Comparison of ENCODE assay signal across 1 cellular context in the genomic region with DNA sequence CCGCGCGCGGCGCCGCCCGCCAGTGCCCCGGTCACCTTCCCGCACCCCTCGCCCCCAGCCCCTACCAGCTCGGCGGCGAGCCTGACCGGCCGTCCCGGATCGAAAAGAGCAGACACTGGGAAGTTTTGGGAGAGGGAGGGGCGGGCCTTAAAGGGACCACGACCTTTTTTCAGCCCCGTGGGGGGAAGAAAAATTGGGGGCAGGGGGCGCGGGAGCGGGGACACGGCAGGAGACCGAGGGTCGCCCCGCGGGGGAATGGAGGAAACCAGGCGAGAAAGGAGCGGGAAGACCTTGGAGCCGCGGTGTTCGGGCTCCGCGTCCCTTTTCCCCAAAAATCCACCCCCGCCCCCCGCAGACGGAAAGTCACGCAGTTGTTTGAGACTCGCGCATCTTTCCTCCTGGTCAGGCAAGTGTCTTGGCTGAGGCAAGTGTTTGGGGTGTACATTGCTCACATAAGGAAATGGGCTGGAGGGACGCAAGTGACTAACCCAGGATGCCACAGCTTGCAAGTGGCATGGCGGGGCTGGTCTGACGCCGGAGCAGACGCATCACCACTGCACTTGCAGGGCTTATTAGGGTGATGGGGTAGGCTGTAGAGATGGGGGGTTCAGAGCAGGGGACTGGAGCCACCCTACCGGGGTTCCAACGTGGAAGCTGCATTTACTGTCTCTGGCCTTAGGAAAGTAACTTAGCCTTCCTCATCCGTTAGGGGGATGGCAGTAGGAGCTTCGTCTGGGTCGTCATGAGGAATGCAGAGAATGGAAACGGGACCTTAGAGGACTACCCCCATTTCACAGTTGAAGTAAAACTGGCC.
TF ChIP-seq lines count a peak whose summit lies in the region.

No MANE protein-coding gene starts in this region.

TF ChIP-seq in HepG2, 621 proteins besides CTCF, POLR2A, EP300 and RAD21 (continued from another document and continues in another):
- TF ChIP-seq, protein P1, sequence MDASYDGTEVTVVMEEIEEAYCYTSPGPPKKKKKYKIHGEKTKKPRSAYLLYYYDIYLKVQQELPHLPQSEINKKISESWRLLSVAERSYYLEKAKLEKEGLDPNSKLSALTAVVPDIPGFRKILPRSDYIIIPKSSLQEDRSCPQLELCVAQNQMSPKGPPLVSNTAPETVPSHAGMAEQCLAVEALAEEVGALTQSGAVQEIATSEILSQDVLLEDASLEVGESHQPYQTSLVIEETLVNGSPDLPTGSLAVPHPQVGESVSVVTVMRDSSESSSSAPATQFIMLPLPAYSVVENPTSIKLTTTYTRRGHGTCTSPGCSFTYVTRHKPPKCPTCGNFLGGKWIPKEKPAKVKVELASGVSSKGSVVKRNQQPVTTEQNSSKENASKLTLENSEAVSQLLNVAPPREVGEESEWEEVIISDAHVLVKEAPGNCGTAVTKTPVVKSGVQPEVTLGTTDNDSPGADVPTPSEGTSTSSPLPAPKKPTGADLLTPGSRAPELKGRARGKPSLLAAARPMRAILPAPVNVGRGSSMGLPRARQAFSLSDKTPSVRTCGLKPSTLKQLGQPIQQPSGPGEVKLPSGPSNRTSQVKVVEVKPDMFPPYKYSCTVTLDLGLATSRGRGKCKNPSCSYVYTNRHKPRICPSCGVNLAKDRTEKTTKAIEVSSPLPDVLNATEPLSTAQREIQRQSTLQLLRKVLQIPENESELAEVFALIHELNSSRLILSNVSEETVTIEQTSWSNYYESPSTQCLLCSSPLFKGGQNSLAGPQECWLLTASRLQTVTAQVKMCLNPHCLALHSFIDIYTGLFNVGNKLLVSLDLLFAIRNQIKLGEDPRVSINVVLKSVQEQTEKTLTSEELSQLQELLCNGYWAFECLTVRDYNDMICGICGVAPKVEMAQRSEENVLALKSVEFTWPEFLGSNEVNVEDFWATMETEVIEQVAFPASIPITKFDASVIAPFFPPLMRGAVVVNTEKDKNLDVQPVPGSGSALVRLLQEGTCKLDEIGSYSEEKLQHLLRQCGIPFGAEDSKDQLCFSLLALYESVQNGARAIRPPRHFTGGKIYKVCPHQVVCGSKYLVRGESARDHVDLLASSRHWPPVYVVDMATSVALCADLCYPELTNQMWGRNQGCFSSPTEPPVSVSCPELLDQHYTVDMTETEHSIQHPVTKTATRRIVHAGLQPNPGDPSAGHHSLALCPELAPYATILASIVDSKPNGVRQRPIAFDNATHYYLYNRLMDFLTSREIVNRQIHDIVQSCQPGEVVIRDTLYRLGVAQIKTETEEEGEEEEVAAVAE (CRISPR knock-in tag; IDR thresholded peaks at IDR 0.05; ENCODE audit: borderline replicate concordance): 0 out of 2 replicates have a peak, but pooled peaks have one; percentile 34
- TF ChIP-seq HOXD1 (CRISPR knock-in tag; IDR thresholded peaks at IDR 0.05): no peak
- TF ChIP-seq MTF1 (CRISPR knock-in tag; IDR thresholded peaks at IDR 0.05): no peak
- TF ChIP-seq, protein P2, sequence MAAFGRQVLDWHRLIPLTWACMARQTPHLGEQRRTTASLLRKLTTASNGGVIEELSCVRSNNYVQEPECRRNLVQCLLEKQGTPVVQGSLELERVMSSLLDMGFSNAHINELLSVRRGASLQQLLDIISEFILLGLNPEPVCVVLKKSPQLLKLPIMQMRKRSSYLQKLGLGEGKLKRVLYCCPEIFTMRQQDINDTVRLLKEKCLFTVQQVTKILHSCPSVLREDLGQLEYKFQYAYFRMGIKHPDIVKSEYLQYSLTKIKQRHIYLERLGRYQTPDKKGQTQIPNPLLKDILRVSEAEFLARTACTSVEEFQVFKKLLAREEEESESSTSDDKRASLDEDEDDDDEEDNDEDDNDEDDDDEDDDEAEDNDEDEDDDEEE (CRISPR knock-in tag; IDR thresholded peaks at IDR 0.05): no peak; the same call in 1 of the 2 replicates
- no peak for TF ChIP-seq ZKSCAN5 (CRISPR knock-in tag; IDR thresholded peaks at IDR 0.05)
- 0 out of 2 replicates have a peak, but pooled peaks have one; percentile 56 for TF ChIP-seq MED13 (CRISPR knock-in tag; IDR thresholded peaks at IDR 0.05)
- no peak for TF ChIP-seq POLR2AphosphoS2 (IDR thresholded peaks at IDR 0.05; ENCODE audit: low read depth, low read length)
- peak; percentile 31; the same call in 1 of the 2 replicates for TF ChIP-seq BRD4 (CRISPR knock-in tag; IDR thresholded peaks at IDR 0.05)
- TF ChIP-seq, protein P3, sequence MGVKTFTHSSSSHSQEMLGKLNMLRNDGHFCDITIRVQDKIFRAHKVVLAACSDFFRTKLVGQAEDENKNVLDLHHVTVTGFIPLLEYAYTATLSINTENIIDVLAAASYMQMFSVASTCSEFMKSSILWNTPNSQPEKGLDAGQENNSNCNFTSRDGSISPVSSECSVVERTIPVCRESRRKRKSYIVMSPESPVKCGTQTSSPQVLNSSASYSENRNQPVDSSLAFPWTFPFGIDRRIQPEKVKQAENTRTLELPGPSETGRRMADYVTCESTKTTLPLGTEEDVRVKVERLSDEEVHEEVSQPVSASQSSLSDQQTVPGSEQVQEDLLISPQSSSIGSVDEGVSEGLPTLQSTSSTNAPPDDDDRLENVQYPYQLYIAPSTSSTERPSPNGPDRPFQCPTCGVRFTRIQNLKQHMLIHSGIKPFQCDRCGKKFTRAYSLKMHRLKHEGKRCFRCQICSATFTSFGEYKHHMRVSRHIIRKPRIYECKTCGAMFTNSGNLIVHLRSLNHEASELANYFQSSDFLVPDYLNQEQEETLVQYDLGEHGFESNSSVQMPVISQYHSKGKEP (CRISPR knock-in tag; IDR thresholded peaks at IDR 0.05): no peak
- TF ChIP-seq ZNF232 (CRISPR knock-in tag; IDR thresholded peaks at IDR 0.05; ENCODE audit: borderline replicate concordance): 0 out of 2 replicates have a peak, but pooled peaks have one; percentile 33
- 0 out of 2 replicates have a peak, but pooled peaks have one; percentile 9 for TF ChIP-seq KAT8 (CRISPR knock-in tag; IDR thresholded peaks at IDR 0.05)
- peak; percentile 33; the same call in 1 of the 2 replicates for TF ChIP-seq ZNF777 (CRISPR knock-in tag; IDR thresholded peaks at IDR 0.05)
- no peak for TF ChIP-seq ZNF773 (CRISPR knock-in tag; IDR thresholded peaks at IDR 0.05; ENCODE audit: borderline replicate concordance)
- TF ChIP-seq, protein P4, sequence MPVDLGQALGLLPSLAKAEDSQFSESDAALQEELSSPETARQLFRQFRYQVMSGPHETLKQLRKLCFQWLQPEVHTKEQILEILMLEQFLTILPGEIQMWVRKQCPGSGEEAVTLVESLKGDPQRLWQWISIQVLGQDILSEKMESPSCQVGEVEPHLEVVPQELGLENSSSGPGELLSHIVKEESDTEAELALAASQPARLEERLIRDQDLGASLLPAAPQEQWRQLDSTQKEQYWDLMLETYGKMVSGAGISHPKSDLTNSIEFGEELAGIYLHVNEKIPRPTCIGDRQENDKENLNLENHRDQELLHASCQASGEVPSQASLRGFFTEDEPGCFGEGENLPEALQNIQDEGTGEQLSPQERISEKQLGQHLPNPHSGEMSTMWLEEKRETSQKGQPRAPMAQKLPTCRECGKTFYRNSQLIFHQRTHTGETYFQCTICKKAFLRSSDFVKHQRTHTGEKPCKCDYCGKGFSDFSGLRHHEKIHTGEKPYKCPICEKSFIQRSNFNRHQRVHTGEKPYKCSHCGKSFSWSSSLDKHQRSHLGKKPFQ (CRISPR knock-in tag; IDR thresholded peaks at IDR 0.05; ENCODE audit: insufficient replicate concordance): peak; percentile 12
- 0 out of 2 replicates have a peak, but pooled peaks have one; percentile 42 for TF ChIP-seq ZNF256 (CRISPR knock-in tag; conservative IDR thresholded peaks at IDR 0.05)
- no peak for TF ChIP-seq KLF9 (CRISPR knock-in tag; IDR thresholded peaks at IDR 0.05; ENCODE audit: low read depth)
- peak; percentile 35 for TF ChIP-seq PHF8 (CRISPR knock-in tag; IDR thresholded peaks at IDR 0.05)
- TF ChIP-seq ARNTL (CRISPR knock-in tag; IDR thresholded peaks at IDR 0.05): 0 out of 2 replicates have a peak, but pooled peaks have one; percentile 48
- TF ChIP-seq PLRG1 (conservative IDR thresholded peaks at IDR 0.05): no peak
- TF ChIP-seq SAP130 (CRISPR knock-in tag; IDR thresholded peaks at IDR 0.05; ENCODE audit: low read depth): no peak; the same call in 1 of the 2 replicates
- TF ChIP-seq ZNF816 (CRISPR knock-in tag; IDR thresholded peaks at IDR 0.05; ENCODE audit: borderline replicate concordance): no peak
- TF ChIP-seq TEAD3 (CRISPR knock-in tag; optimal IDR thresholded peaks at IDR 0.05; ENCODE audit: borderline replicate concordance): peak; percentile 31
- no peak for TF ChIP-seq CREB1 (IDR thresholded peaks at IDR 0.05)
- TF ChIP-seq CREB1 (CRISPR knock-in tag; IDR thresholded peaks at IDR 0.05): no peak
- 0 out of 2 replicates have a peak, but pooled peaks have one; percentile 31 for TF ChIP-seq MIER2 (CRISPR knock-in tag; IDR thresholded peaks at IDR 0.05)
- TF ChIP-seq REXO4 (CRISPR knock-in tag; IDR thresholded peaks at IDR 0.05; ENCODE audit: borderline replicate concordance): no peak
- TF ChIP-seq CHD2 (IDR thresholded peaks at IDR 0.05; ENCODE audit: low read depth, low read length): no peak
- TF ChIP-seq POLR2G (IDR thresholded peaks at IDR 0.05; ENCODE audit: low read depth, low read length): peak; percentile 54
- no peak for TF ChIP-seq DNMT1 (CRISPR knock-in tag; IDR thresholded peaks at IDR 0.05)
- TF ChIP-seq SPEN (CRISPR knock-in tag; IDR thresholded peaks at IDR 0.05; ENCODE audit: low read depth): no peak
- no peak for TF ChIP-seq ARID2 (CRISPR knock-in tag; IDR thresholded peaks at IDR 0.05; ENCODE audit: borderline replicate concordance)
- no peak for TF ChIP-seq LCORL (IDR thresholded peaks at IDR 0.05)
- peak; percentile 58; the same call in 1 of the 2 replicates for TF ChIP-seq LCORL (CRISPR knock-in tag; IDR thresholded peaks at IDR 0.05)
- TF ChIP-seq JUN (CRISPR knock-in tag; IDR thresholded peaks at IDR 0.05): no peak
- TF ChIP-seq, protein P5, sequence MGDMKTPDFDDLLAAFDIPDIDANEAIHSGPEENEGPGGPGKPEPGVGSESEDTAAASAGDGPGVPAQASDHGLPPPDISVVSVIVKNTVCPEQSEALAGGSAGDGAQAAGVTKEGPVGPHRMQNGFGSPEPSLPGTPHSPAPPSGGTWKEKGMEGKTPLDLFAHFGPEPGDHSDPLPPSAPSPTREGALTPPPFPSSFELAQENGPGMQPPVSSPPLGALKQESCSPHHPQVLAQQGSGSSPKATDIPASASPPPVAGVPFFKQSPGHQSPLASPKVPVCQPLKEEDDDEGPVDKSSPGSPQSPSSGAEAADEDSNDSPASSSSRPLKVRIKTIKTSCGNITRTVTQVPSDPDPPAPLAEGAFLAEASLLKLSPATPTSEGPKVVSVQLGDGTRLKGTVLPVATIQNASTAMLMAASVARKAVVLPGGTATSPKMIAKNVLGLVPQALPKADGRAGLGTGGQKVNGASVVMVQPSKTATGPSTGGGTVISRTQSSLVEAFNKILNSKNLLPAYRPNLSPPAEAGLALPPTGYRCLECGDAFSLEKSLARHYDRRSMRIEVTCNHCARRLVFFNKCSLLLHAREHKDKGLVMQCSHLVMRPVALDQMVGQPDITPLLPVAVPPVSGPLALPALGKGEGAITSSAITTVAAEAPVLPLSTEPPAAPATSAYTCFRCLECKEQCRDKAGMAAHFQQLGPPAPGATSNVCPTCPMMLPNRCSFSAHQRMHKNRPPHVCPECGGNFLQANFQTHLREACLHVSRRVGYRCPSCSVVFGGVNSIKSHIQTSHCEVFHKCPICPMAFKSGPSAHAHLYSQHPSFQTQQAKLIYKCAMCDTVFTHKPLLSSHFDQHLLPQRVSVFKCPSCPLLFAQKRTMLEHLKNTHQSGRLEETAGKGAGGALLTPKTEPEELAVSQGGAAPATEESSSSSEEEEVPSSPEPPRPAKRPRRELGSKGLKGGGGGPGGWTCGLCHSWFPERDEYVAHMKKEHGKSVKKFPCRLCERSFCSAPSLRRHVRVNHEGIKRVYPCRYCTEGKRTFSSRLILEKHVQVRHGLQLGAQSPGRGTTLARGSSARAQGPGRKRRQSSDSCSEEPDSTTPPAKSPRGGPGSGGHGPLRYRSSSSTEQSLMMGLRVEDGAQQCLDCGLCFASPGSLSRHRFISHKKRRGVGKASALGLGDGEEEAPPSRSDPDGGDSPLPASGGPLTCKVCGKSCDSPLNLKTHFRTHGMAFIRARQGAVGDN (CRISPR knock-in tag; IDR thresholded peaks at IDR 0.05): peak; percentile 31; the same call in 1 of the 2 replicates
- peak; percentile 26; the same call in 1 of the 2 replicates for TF ChIP-seq KDM5A (IDR thresholded peaks at IDR 0.05; ENCODE audit: borderline replicate concordance, low read length)
- TF ChIP-seq, protein P6, sequence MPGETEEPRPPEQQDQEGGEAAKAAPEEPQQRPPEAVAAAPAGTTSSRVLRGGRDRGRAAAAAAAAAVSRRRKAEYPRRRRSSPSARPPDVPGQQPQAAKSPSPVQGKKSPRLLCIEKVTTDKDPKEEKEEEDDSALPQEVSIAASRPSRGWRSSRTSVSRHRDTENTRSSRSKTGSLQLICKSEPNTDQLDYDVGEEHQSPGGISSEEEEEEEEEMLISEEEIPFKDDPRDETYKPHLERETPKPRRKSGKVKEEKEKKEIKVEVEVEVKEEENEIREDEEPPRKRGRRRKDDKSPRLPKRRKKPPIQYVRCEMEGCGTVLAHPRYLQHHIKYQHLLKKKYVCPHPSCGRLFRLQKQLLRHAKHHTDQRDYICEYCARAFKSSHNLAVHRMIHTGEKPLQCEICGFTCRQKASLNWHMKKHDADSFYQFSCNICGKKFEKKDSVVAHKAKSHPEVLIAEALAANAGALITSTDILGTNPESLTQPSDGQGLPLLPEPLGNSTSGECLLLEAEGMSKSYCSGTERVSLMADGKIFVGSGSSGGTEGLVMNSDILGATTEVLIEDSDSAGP (CRISPR knock-in tag; IDR thresholded peaks at IDR 0.05; ENCODE audit: borderline replicate concordance): peak; percentile 99
- TF ChIP-seq, protein P7, sequence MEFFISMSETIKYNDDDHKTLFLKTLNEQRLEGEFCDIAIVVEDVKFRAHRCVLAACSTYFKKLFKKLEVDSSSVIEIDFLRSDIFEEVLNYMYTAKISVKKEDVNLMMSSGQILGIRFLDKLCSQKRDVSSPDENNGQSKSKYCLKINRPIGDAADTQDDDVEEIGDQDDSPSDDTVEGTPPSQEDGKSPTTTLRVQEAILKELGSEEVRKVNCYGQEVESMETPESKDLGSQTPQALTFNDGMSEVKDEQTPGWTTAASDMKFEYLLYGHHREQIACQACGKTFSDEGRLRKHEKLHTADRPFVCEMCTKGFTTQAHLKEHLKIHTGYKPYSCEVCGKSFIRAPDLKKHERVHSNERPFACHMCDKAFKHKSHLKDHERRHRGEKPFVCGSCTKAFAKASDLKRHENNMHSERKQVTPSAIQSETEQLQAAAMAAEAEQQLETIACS (CRISPR knock-in tag; IDR thresholded peaks at IDR 0.05): no peak; the same call in 1 of the 2 replicates
- TF ChIP-seq, protein P8, sequence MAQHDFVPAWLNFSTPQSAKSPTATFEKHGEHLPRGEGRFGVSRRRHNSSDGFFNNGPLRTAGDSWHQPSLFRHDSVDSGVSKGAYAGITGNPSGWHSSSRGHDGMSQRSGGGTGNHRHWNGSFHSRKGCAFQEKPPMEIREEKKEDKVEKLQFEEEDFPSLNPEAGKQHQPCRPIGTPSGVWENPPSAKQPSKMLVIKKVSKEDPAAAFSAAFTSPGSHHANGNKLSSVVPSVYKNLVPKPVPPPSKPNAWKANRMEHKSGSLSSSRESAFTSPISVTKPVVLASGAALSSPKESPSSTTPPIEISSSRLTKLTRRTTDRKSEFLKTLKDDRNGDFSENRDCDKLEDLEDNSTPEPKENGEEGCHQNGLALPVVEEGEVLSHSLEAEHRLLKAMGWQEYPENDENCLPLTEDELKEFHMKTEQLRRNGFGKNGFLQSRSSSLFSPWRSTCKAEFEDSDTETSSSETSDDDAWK (CRISPR knock-in tag; IDR thresholded peaks at IDR 0.05): no peak
- TF ChIP-seq FLYWCH1 (CRISPR knock-in tag; IDR thresholded peaks at IDR 0.05): no peak
- no peak for TF ChIP-seq ELF3 (CRISPR knock-in tag; IDR thresholded peaks at IDR 0.05)
- no peak for TF ChIP-seq SRSF4 (IDR thresholded peaks at IDR 0.05; ENCODE audit: low read depth, low read length, poor library complexity, severe bottlenecking)
- TF ChIP-seq ZFP82 (CRISPR knock-in tag; IDR thresholded peaks at IDR 0.05; ENCODE audit: borderline replicate concordance): no peak
- TF ChIP-seq ZNF766 (CRISPR knock-in tag; IDR thresholded peaks at IDR 0.05; ENCODE audit: borderline replicate concordance): 0 out of 2 replicates have a peak, but pooled peaks have one; percentile 43
- TF ChIP-seq PPARG (CRISPR knock-in tag; conservative IDR thresholded peaks at IDR 0.05): no peak
